13 cellular contexts compared by ENCODE assay signal in the genomic region with DNA sequence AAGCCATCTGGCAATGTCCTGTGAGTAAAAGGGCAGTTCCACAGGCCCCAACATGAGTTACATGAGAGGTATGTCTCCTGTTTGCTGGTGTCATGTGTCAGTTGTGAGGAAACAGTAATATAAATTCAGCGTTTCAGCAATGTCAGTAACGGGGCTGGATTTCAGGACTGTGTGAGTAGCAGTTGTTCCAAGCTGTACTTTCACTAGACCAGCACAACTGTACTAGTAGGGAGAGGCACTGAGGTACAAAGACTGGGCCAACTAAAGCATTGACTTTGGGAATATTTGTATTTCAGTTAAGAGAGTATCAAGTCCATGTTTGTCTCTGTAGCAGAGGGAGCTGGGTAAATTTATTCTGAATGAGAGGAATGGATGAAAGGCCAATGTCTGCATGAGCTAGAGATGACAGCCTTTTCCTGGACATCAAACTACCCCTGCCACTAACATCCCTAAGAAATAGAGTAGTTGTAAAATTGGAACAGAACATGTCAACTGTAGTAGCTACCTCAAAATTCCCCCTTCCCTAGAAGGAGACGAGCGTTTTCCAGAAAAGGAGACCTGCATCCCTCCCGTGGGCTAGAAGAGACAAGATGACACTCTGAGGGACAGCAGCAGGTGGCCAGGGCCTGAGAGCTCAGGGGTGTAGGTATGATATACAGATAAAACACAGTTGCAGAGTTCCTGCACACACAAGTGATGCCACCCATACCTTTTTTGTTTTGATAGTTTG. TPM values are rescaled to one million over a fixed set of nuclear protein-coding genes. Genes with fewer than 3 reads are reported as not detected.
A peak's percentile ranks its signal among the peaks of the same experiment; 100 is the strongest.
DNase-seq lines count a peak whose midpoint lies in the region; ATAC-seq and TF ChIP-seq lines count a peak whose summit lies in the region.
"Had no signal": no experiment of that assay in that cellular context is flagged by ENCODE, and none has a peak within 500 bp of the region (broad histone marks: within the 10 kb centered on the region; RNA-seq: fewer than 3 reads in every experiment).

No MANE protein-coding gene starts in this region.

- H3K27ac ChIP-seq in layer of hippocampus (ENCODE audit: low read depth, low read length) (peak overlapping the region; percentile 36), transverse colon (peak overlapping the region in 3 of 4 donors; percentile 75 to 79 (median 77))
- H3K27ac ChIP-seq: SJSA1 had no signal

- WGBS in transverse colon (ENCODE audit: low coverage in 1 of 2), 2 donors, result 57 to 84% methylated on average over 1 to 5 of the region's 5 CpGs

- no peak for TF ChIP-seq EP300 in transverse colon (IDR thresholded peaks at IDR 0.05; ENCODE audit: low read depth)

- DNase-seq in WTC11 (ENCODE audit: low spot score) (no peak), transverse colon (no peak)
- no peak for DNase-seq in stimulated activated CD4-positive, alpha-beta T cell treated with anti-CD3 and anti-CD28 coated beads, Interleukin-2, amount 100 ng/mL, for 24 hours
- DNase-seq in activated CD8-positive, alpha-beta T cell treated with anti-CD3 and anti-CD28 coated beads, Interleukin-2, amount 10 ng/mL, durations not matched to agents 7 days and 5 days, result no peak
- DNase-seq: COR-L47; KG1; naive thymus-derived CD4-positive, alpha-beta T cell; NCI-H1694; small intestine; thyroid gland had no signal

- H3K27me3 Mint-ChIP-seq in WTC11 (ENCODE audit: low read depth), result no peaks in the 10 kb centered on the region
- no peaks in the 10 kb centered on the region for H3K27me3 Mint-ChIP-seq in activated CD8-positive, alpha-beta T cell treated with anti-CD3 and anti-CD28 coated beads, Interleukin-2, amount 10 ng/mL, durations not matched to agents 7 days and 5 days (ENCODE audit: low read depth)
- H3K27me3 Mint-ChIP-seq: activated naive CD8-positive, alpha-beta T cell; naive thymus-derived CD4-positive, alpha-beta T cell had no signal

- H3K27me3 ChIP-seq in layer of hippocampus (ENCODE audit: control insufficient read depth, insufficient read depth, low read length), result no peaks in the 10 kb centered on the region
- no peaks in the 10 kb centered on the region for H3K27me3 ChIP-seq in transverse colon
- H3K27me3 ChIP-seq: SJSA1, thyroid gland had no signal

- no peaks in the 10 kb centered on the region for H3K4me1 Mint-ChIP-seq in WTC11
- peaks cover 5% of the 10 kb centered on the region for H3K4me1 Mint-ChIP-seq in activated CD8-positive, alpha-beta T cell treated with anti-CD3 and anti-CD28 coated beads, Interleukin-2, amount 10 ng/mL, durations not matched to agents 7 days and 5 days (ENCODE audit: low read depth)

- no peak for ATAC-seq in WTC11
- no peak for ATAC-seq in activated CD8-positive, alpha-beta T cell treated with anti-CD3 and anti-CD28 coated beads, Interleukin-2, amount 10 ng/mL, durations not matched to agents 7 days and 5 days
- ATAC-seq: naive thymus-derived CD4-positive, alpha-beta T cell had no signal

- intact Hi-C loops in transverse colon (cut with DNase I; ENCODE audit: low total_unique reads), result no loop called here

- peaks cover 0 to 27% (median 13%) of the 10 kb centered on the region in 4 donors for H3K4me1 ChIP-seq in transverse colon
- H3K4me1 ChIP-seq: SJSA1 had no signal

- H3K4me3 Mint-ChIP-seq in WTC11, result no peak overlapping the region
- H3K4me3 Mint-ChIP-seq in activated CD8-positive, alpha-beta T cell treated with anti-CD3 and anti-CD28 coated beads, Interleukin-2, amount 10 ng/mL, durations not matched to agents 7 days and 5 days, result no peak overlapping the region
- H3K4me3 Mint-ChIP-seq: activated naive CD8-positive, alpha-beta T cell; naive thymus-derived CD4-positive, alpha-beta T cell had no signal

- H3K27ac Mint-ChIP-seq in WTC11, result no peak overlapping the region
- no peak overlapping the region for H3K27ac Mint-ChIP-seq in activated CD8-positive, alpha-beta T cell treated with anti-CD3 and anti-CD28 coated beads, Interleukin-2, amount 10 ng/mL, durations not matched to agents 7 days and 5 days

- no peaks in the 10 kb centered on the region for H3K9me3 ChIP-seq in transverse colon
- H3K9me3 ChIP-seq: SJSA1, thyroid gland had no signal

- in situ Hi-C loops in transverse colon (cut with MboI; ENCODE audit: low pct_ligation_motif_present in 1 of 4, low pct_unique_long_range_greater_than_20kb in 1 of 4, low sequenced_read_pairs in 3 of 4), result no loop called here

- H3K9me3 Mint-ChIP-seq in WTC11, result no peaks in the 10 kb centered on the region
- H3K9me3 Mint-ChIP-seq in activated CD8-positive, alpha-beta T cell treated with anti-CD3 and anti-CD28 coated beads, Interleukin-2, amount 10 ng/mL, durations not matched to agents 7 days and 5 days (ENCODE audit: insufficient read depth), result no peaks in the 10 kb centered on the region
- H3K9me3 Mint-ChIP-seq: naive thymus-derived CD4-positive, alpha-beta T cell had no signal

- peaks cover 0 to 26% (median under 1%) of the 10 kb centered on the region in 4 donors for H3K36me3 ChIP-seq in transverse colon

- POLR2A ChIA-PET in WTC11 (lab: Charles Lee), result no interaction called here
- POLR2A ChIA-PET in activated CD8-positive, alpha-beta T cell treated with anti-CD3 and anti-CD28 coated beads, Interleukin-2, amount 10 ng/mL, durations not matched to agents 7 days and 5 days (lab: Charles Lee), result no interaction called here

- peaks cover 25% of the 10 kb centered on the region for H3K36me3 Mint-ChIP-seq in WTC11
- peaks cover 34% of the 10 kb centered on the region for H3K36me3 Mint-ChIP-seq in activated CD8-positive, alpha-beta T cell treated with anti-CD3 and anti-CD28 coated beads, Interleukin-2, amount 10 ng/mL, durations not matched to agents 7 days and 5 days (ENCODE audit: low read depth)

- H3K4me3 ChIP-seq in transverse colon, result peak overlapping the region in 2 of 4 donors; percentile 0 to 18
- H3K4me3 ChIP-seq: SJSA1, thyroid gland had no signal

- TF ChIP-seq CTCF in WTC11 (IDR thresholded peaks at IDR 0.05) (no peak), transverse colon (IDR thresholded peaks at IDR 0.05) (no peak)

- TF ChIP-seq POLR2A in transverse colon (IDR thresholded peaks at IDR 0.05), result no peak

- CTCF ChIA-PET in WTC11 (lab: Charles Lee), result no interaction called here
- CTCF ChIA-PET in activated CD8-positive, alpha-beta T cell treated with anti-CD3 and anti-CD28 coated beads, Interleukin-2, amount 10 ng/mL, durations not matched to agents 7 days and 5 days (lab: Charles Lee), result interaction anchor here (1.3 kb wide), 1 partner anchor 12 kb away, joined by 3 read pairs; no protein-coding TSS in a partner anchor

TF ChIP-seq in WTC11, 78 proteins besides CTCF, POLR2A, EP300 and RAD21:
- TF ChIP-seq GABPB1 (CRISPR knock-in tag; IDR thresholded peaks at IDR 0.05) (peak; percentile 25; the same call in 1 of the 2 replicates), TP53 (CRISPR knock-in tag; IDR thresholded peaks at IDR 0.05) (no peak), HMGA2 (CRISPR knock-in tag; IDR thresholded peaks at IDR 0.05) (no peak)

RNA-seq across cellular contexts. Expression of gene EIF4E2, which starts 24.4 kb away (rescaled TPM):
- total RNA-seq in WTC11 (2021) (90.6 to 97.8 TPM (median 95.9 TPM) in 3 replicates), transverse colon (1,000 to 10,000 TPM in 1 of 4 donors, 10 to 100 TPM in 3; 46.0 to 2,324 (median 55.7) TPM)
- total RNA-seq in activated CD8-positive, alpha-beta T cell treated with anti-CD3 and anti-CD28 coated beads, Interleukin-2, amount 10 ng/mL, durations not matched to agents 7 days and 5 days, result 10 to 100 TPM; 68.5 to 76.7 TPM

RNA-seq across cellular contexts. Expression of gene TIGD1, which starts 24.5 kb away (rescaled TPM):
- 5.2 to 9.0 TPM (median 6.1 TPM) in 3 replicates for total RNA-seq in WTC11 (2021)
- total RNA-seq in transverse colon, result 10 to 100 TPM in 2 of 4 donors, 1 to 10 TPM in 2; 4.6 to 23.1 (median 11.9) TPM
- 1 to 10 TPM; 7.5 to 7.7 TPM for total RNA-seq in activated CD8-positive, alpha-beta T cell treated with anti-CD3 and anti-CD28 coated beads, Interleukin-2, amount 10 ng/mL, durations not matched to agents 7 days and 5 days

RNA-seq across cellular contexts. Expression of gene CHRNG, which starts 35.3 kb away (rescaled TPM):
- 0.20 TPM in 1 of 3 replicates, not detected in the others for total RNA-seq in WTC11 (2021)
- total RNA-seq in transverse colon, result not detected
- total RNA-seq in activated CD8-positive, alpha-beta T cell treated with anti-CD3 and anti-CD28 coated beads, Interleukin-2, amount 10 ng/mL, durations not matched to agents 7 days and 5 days, result not detected
- total RNA-seq: naive thymus-derived CD4-positive, alpha-beta T cell; SJSA1; thyroid gland had no signal

RNA-seq across cellular contexts. Expression of gene CHRND, which starts 48.9 kb away (rescaled TPM):
- total RNA-seq in WTC11 (2021), result 0.07 to 0.11 TPM in 2 of 3 replicates, not detected in the other
- not detected for total RNA-seq in transverse colon
- not detected for total RNA-seq in activated CD8-positive, alpha-beta T cell treated with anti-CD3 and anti-CD28 coated beads, Interleukin-2, amount 10 ng/mL, durations not matched to agents 7 days and 5 days
- total RNA-seq: naive thymus-derived CD4-positive, alpha-beta T cell; SJSA1; thyroid gland had no signal

RNA-seq across cellular contexts. Expression of gene PRSS56, which starts 54.7 kb away (rescaled TPM):
- total RNA-seq in WTC11 (2021) (not detected in 3 replicates), transverse colon (not detected)
- not detected for total RNA-seq in activated CD8-positive, alpha-beta T cell treated with anti-CD3 and anti-CD28 coated beads, Interleukin-2, amount 10 ng/mL, durations not matched to agents 7 days and 5 days
- total RNA-seq: naive thymus-derived CD4-positive, alpha-beta T cell; SJSA1; thyroid gland had no signal
